14 cellular contexts compared by ENCODE assay signal in genomic region chr15:43515731-43516130, GRCh38. TPM values are rescaled to one million over a fixed set of nuclear protein-coding genes. Genes with fewer than 3 reads are reported as not detected.
DNase-seq lines count a peak whose midpoint lies in the region; ATAC-seq and TF ChIP-seq lines count a peak whose summit lies in the region.
"Had no signal": no experiment of that assay in that cellular context is flagged by ENCODE, and none has a peak within 500 bp of the region (broad histone marks: within the 10 kb centered on the region; RNA-seq: fewer than 3 reads in every experiment).

No MANE protein-coding gene starts in this region.

- WGBS in gastroesophageal sphincter (ENCODE audit: low coverage in 1 of 2), 2 donors, result 7 to 30% methylated on average over 2 of the region's 2 CpGs

- POLR2A ChIA-PET in OCI-LY7 (lab: Charles Lee), result no interaction called here

- no peak for DNase-seq in OCI-LY7 (ENCODE audit: low spot score)
- no peak for DNase-seq in middle frontal gyrus (ENCODE audit: extremely low spot score, low spot score)
- DNase-seq in NCI-H128 (lab: John Stamatoyannopoulos, UW; ENCODE audit: unreplicated experiment), result no peak
- no peak for DNase-seq in WERI-Rb-1
- no peak for DNase-seq in posterior vena cava (ENCODE audit: low spot score)
- DNase-seq: activated naive CD4-positive, alpha-beta T cell treated with Interleukin-2 at 50 U/mL for 16 hours; hippocampal formation; left lung; trophoblast cell had no signal

- TF ChIP-seq EP300 in gastroesophageal sphincter (IDR thresholded peaks at IDR 0.05), result no peak

- H3K4me1 ChIP-seq in BLaER1 (peaks cover 85% of the 10 kb centered on the region), OCI-LY7 (ENCODE audit: insufficient read depth, low read length, poor library complexity, severe bottlenecking) (peaks cover 44% of the 10 kb centered on the region), gastroesophageal sphincter (peaks cover 4 to 74% (median 30%) of the 10 kb centered on the region in 3 donors), skeletal muscle tissue (ENCODE audit: control insufficient read depth in 3 of 3, insufficient read depth in 3 of 3, low read length in 3 of 3) (peaks cover 41 to 59% (median 47%) of the 10 kb centered on the region in 3 donors)

- TF ChIP-seq CTCF in OCI-LY7 (conservative IDR thresholded peaks at IDR 0.05; ENCODE audit: low read length) (no peak), gastroesophageal sphincter (IDR thresholded peaks at IDR 0.05) (no peak), WERI-Rb-1 (IDR thresholded peaks at IDR 0.05; ENCODE audit: low read depth, low read length) (no peak)

- H2AFZ ChIP-seq in OCI-LY7 (ENCODE audit: low read length), result no peak overlapping the region

- H3K4me3 ChIP-seq in BLaER1, result peak overlapping the region; percentile 80; the same call in 1 of the 2 replicates
- H3K4me3 ChIP-seq in OCI-LY7 (ENCODE audit: low read depth, low read length, poor library complexity, severe bottlenecking), result no peak overlapping the region
- peak overlapping the region in 1 of 2 donors; percentile 60 for H3K4me3 ChIP-seq in gastroesophageal sphincter
- H3K4me3 ChIP-seq in skeletal muscle tissue (ENCODE audit: low read length in 3 of 3), result peak overlapping the region in 2 of 3 donors; percentile 24 to 29
- H3K4me3 ChIP-seq in WERI-Rb-1 (ENCODE audit: low read depth, low read length), result no peak overlapping the region
- H3K4me3 ChIP-seq: cardiac muscle cell, left lung had no signal

- no peak for TF ChIP-seq POLR2A in gastroesophageal sphincter (IDR thresholded peaks at IDR 0.05)

- no peaks in the 10 kb centered on the region for H3K79me2 ChIP-seq in OCI-LY7 (ENCODE audit: insufficient read depth, low read depth, low read length)

- H3K9ac ChIP-seq in BLaER1, result peak overlapping the region; percentile 81; the same call in 1 of the 2 replicates
- H3K9ac ChIP-seq in skeletal muscle tissue (ENCODE audit: low read depth in 1 of 3, low read length in 3 of 3), result no peak overlapping the region

- no peak for ATAC-seq in gastroesophageal sphincter
- ATAC-seq: left lung, WTC11 had no signal

- H3K27me3 ChIP-seq in BLaER1 (no peaks in the 10 kb centered on the region), gastroesophageal sphincter (no peaks in the 10 kb centered on the region), skeletal muscle tissue (ENCODE audit: control insufficient read depth in 3 of 3, insufficient read depth in 3 of 3, low read length in 3 of 3) (peaks cover 0 to 8% (median 7%) of the 10 kb centered on the region in 3 donors), WERI-Rb-1 (ENCODE audit: insufficient read depth, low read depth, severe bottlenecking) (no peaks in the 10 kb centered on the region)
- H3K27me3 ChIP-seq: cardiac muscle cell had no signal

- H3K27ac ChIP-seq in BLaER1, result peak overlapping the region; percentile 85
- H3K27ac ChIP-seq in OCI-LY7 (ENCODE audit: low read depth, low read length, poor library complexity, severe bottlenecking), result no peak overlapping the region
- peak overlapping the region; percentile 48 to 90 (median 86) for H3K27ac ChIP-seq in gastroesophageal sphincter
- peak overlapping the region; percentile 73 for H3K27ac ChIP-seq in skeletal muscle tissue (ENCODE audit: low read depth, low read length)
- no peak overlapping the region for H3K27ac ChIP-seq in WERI-Rb-1

- no TSS peak for BruUV-seq in OCI-LY7 (replicated peaks; lab: Mats Ljungman, UMichigan)

- H3K4me2 ChIP-seq in BLaER1, result peak overlapping the region; percentile 99
- H3K4me2 ChIP-seq in OCI-LY7 (ENCODE audit: low read length), result peak overlapping the region; percentile 59; the same call in 1 of the 2 replicates

- peaks cover 4% of the 10 kb centered on the region for H3K36me3 ChIP-seq in BLaER1
- H3K36me3 ChIP-seq in OCI-LY7 (ENCODE audit: insufficient read depth, low read length), result no peaks in the 10 kb centered on the region
- H3K36me3 ChIP-seq in gastroesophageal sphincter, result peaks cover 0 to 10% of the 10 kb centered on the region in 2 donors
- H3K36me3 ChIP-seq in skeletal muscle tissue (ENCODE audit: control insufficient read depth in 3 of 3, insufficient read depth in 3 of 3, low read length in 3 of 3), result peaks cover 0 to 7% (median 0%) of the 10 kb centered on the region in 3 donors
- H3K36me3 ChIP-seq in WERI-Rb-1, result peaks cover 4% of the 10 kb centered on the region; the same call in 1 of the 2 replicates
- H3K36me3 ChIP-seq: left lung had no signal

- intact Hi-C loops in OCI-LY7 (cut with micrococcal nuclease; ENCODE audit: unreplicated experiment) (no loop called here), posterior vena cava (cut with DNase I) (loop anchor here in 1 of 2 donors (5.0 kb wide), 1 partner anchor 1563 kb away; no protein-coding TSS in a partner anchor)

- H3K9me2 ChIP-seq in OCI-LY7 (ENCODE audit: insufficient read depth, low read length), result no peaks in the 10 kb centered on the region

- H3K9me3 ChIP-seq in BLaER1 (no peaks in the 10 kb centered on the region), OCI-LY7 (ENCODE audit: low read length) (no peaks in the 10 kb centered on the region), gastroesophageal sphincter (no peaks in the 10 kb centered on the region), skeletal muscle tissue (ENCODE audit: control insufficient read depth in 3 of 3, low read length in 3 of 3) (no peaks in the 10 kb centered on the region), WERI-Rb-1 (ENCODE audit: severe bottlenecking) (no peaks in the 10 kb centered on the region)
- H3K9me3 ChIP-seq: left lung had no signal

- H4K20me1 ChIP-seq in BLaER1 (no peaks in the 10 kb centered on the region), OCI-LY7 (ENCODE audit: insufficient read depth, low read length) (no peaks in the 10 kb centered on the region)

- CTCF ChIA-PET in OCI-LY7 (lab: Charles Lee; ENCODE audit: unreplicated experiment), result no interaction called here

RNA-seq across cellular contexts. Expression of gene MAP1A, which starts 1.7 kb away (rescaled TPM):
- total RNA-seq in OCI-LY7 (2014; rRNA removed; shearing (Covaris generic)), result 3.8 and 4.0 TPM in 2 replicates
- 2.7 and 3.3 TPM in 2 replicates for total RNA-seq in OCI-LY7 (2022)
- 10 to 100 TPM; 28.9 to 59.1 (median 35.1) TPM for total RNA-seq in gastroesophageal sphincter
- 19.3 TPM for total RNA-seq in skeletal muscle tissue
- total RNA-seq in posterior vena cava, result 10 to 100 TPM; 66.8 to 67.7 TPM

RNA-seq across cellular contexts. Expression of gene TP53BP1, which starts 22.8 kb away (rescaled TPM):
- total RNA-seq in OCI-LY7 (2014; rRNA removed; shearing (Covaris generic)), result 69.3 and 88.1 TPM in 2 replicates
- total RNA-seq in OCI-LY7 (2022), result 51.8 and 55.1 TPM in 2 replicates
- 10 to 100 TPM; 21.8 to 40.2 (median 33.5) TPM for total RNA-seq in gastroesophageal sphincter
- 87.2 TPM for total RNA-seq in skeletal muscle tissue
- total RNA-seq in posterior vena cava, result 10 to 100 TPM; 30.5 to 35.7 TPM

Comparison
In these comparisons a context has a peak if more than half of its experiments do, and no peak if none do; other contexts are left out.
1. H3K27ac ChIP-seq: peak in BLaER1 (single experiment), gastroesophageal sphincter (4 of 4) and skeletal muscle tissue (single experiment); none in OCI-LY7 (single experiment) and WERI-Rb-1 (single experiment).
2. H3K4me3 ChIP-seq: peak in BLaER1 (single experiment) and skeletal muscle tissue (2 of 3); none in OCI-LY7 (single experiment) and WERI-Rb-1 (single experiment).